ENCODE assay signal across 13 cellular contexts in the genomic region with DNA sequence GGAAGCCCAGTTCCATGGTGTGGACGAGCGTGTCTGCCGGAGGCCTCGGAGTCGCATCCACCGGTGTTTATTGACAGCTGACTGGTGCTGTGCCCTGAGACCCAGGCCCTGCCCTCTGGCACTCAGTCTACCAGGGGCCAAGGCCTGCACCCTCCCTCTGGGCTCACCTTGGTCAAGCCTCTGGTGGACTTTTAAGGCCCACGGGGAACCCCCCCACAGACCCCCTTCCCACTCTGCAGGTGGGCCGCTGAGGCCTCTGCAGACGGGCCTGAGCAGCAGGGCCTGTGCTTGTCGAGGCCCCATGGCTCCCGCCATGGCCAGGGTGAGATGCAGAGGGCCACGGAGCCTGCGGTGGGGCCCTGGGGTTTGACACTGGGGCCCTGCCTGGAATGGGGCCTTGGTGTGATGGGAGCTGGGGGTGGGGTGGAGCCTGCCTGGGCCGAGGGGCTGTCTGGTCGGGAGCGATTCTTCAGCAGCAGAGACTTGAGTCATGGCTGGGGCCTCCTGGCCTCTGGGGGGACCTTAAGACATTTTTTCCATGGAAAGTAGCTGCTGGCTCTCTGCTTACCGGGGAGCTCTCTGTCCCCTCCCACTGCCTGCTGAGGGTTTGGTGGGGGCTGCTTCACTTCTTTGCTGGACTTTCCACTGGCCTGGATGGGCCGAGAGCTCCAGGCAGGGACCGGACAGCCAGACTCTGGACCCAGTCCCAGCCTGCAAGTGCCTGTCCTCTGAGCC.
A peak's percentile ranks its signal among the peaks of the same experiment; 100 is the strongest.
DNase-seq lines count a peak whose midpoint lies in the region; ATAC-seq and TF ChIP-seq lines count a peak whose summit lies in the region.
"Had no signal": no experiment of that assay in that cellular context is flagged by ENCODE, and none has a peak within 500 bp of the region (broad histone marks: within the 10 kb centered on the region; RNA-seq: fewer than 3 reads in every experiment).

No MANE protein-coding gene starts in this region.

- no peaks in the 10 kb centered on the region for H4K20me1 ChIP-seq in BLaER1

- peaks cover 17% of the 10 kb centered on the region for H3K4me1 Mint-ChIP-seq in activated CD8-positive, alpha-beta T cell treated with anti-CD3 and anti-CD28 coated beads, Interleukin-2, amount 10 ng/mL, durations not matched to agents 7 days and 5 days (ENCODE audit: low read depth)

- peak overlapping the region; percentile 83 for H3K9ac ChIP-seq in BLaER1

- H3K27ac ChIP-seq in BLaER1 (peak overlapping the region; percentile 97), heart left ventricle (peak overlapping the region in 9 of 12 donors; percentile 0 to 90 (median 67)), Peyer's patch (peak overlapping the region in 2 of 4 donors; percentile 25 to 94)

- POLR2A ChIA-PET in activated CD8-positive, alpha-beta T cell treated with anti-CD3 and anti-CD28 coated beads, Interleukin-2, amount 10 ng/mL, durations not matched to agents 7 days and 5 days (lab: Charles Lee), result no interaction called here

- ATAC-seq in activated CD8-positive, alpha-beta T cell treated with anti-CD3 and anti-CD28 coated beads, Interleukin-2, amount 10 ng/mL, durations not matched to agents 7 days and 5 days, result no peak
- peak in 3 of 4 donors; percentile 0 to 46 (median 5) for ATAC-seq in heart left ventricle
- ATAC-seq: mucosa of descending colon had no signal

- H3K36me3 Mint-ChIP-seq in activated CD8-positive, alpha-beta T cell treated with anti-CD3 and anti-CD28 coated beads, Interleukin-2, amount 10 ng/mL, durations not matched to agents 7 days and 5 days (ENCODE audit: low read depth), result no peaks in the 10 kb centered on the region

- no peaks in the 10 kb centered on the region for H3K27me3 ChIP-seq in BLaER1
- no peaks in the 10 kb centered on the region for H3K27me3 ChIP-seq in heart left ventricle
- H3K27me3 ChIP-seq in Peyer's patch, result no peaks in the 10 kb centered on the region
- H3K27me3 ChIP-seq: MG63 had no signal

- CTCF ChIA-PET in activated CD8-positive, alpha-beta T cell treated with anti-CD3 and anti-CD28 coated beads, Interleukin-2, amount 10 ng/mL, durations not matched to agents 7 days and 5 days (lab: Charles Lee), result interaction anchor here (3.2 kb wide), 1 partner anchor 9 kb away, joined by 14 read pairs; no protein-coding TSS in a partner anchor

- peaks cover 98% of the 10 kb centered on the region for H3K4me1 ChIP-seq in BLaER1
- H3K4me1 ChIP-seq in heart left ventricle, result peaks cover 3 to 38% (median 21%) of the 10 kb centered on the region in 12 donors
- peaks cover 0 to 21% (median 6%) of the 10 kb centered on the region in 4 donors for H3K4me1 ChIP-seq in Peyer's patch

- H3K9me3 ChIP-seq in BLaER1, result peaks cover 5% of the 10 kb centered on the region
- peaks cover 0 to 9% (median 4%) of the 10 kb centered on the region in 12 donors for H3K9me3 ChIP-seq in heart left ventricle
- H3K9me3 ChIP-seq in Peyer's patch, result no peaks in the 10 kb centered on the region
- H3K9me3 ChIP-seq: mucosa of descending colon had no signal

- WGBS in heart left ventricle, 4 donors, result 80 to 85% (median 82%) methylated on average over 9 to 19 of the region's 19 CpGs

- no peaks in the 10 kb centered on the region for H3K9me3 Mint-ChIP-seq in activated CD8-positive, alpha-beta T cell treated with anti-CD3 and anti-CD28 coated beads, Interleukin-2, amount 10 ng/mL, durations not matched to agents 7 days and 5 days (ENCODE audit: insufficient read depth)

- intact Hi-C loops in heart left ventricle (cut with DNase I), result loop anchor here in 5 of 10 donors (5.0 to 10.0 kb wide), 7 partner anchors 77 to 957 kb away; a partner anchor contains a TSS

- no peak overlapping the region for H3K4me3 Mint-ChIP-seq in activated CD8-positive, alpha-beta T cell treated with anti-CD3 and anti-CD28 coated beads, Interleukin-2, amount 10 ng/mL, durations not matched to agents 7 days and 5 days

- no peaks in the 10 kb centered on the region for H3K27me3 Mint-ChIP-seq in activated CD8-positive, alpha-beta T cell treated with anti-CD3 and anti-CD28 coated beads, Interleukin-2, amount 10 ng/mL, durations not matched to agents 7 days and 5 days (ENCODE audit: low read depth)

- H3K4me2 ChIP-seq in BLaER1, result peak overlapping the region; percentile 90

- H3K4me3 ChIP-seq in BLaER1 (no peak overlapping the region; the same call in 1 of the 2 replicates), heart left ventricle (no peak overlapping the region), skeletal muscle cell (ENCODE audit: low read depth, low read length) (no peak overlapping the region), Peyer's patch (no peak overlapping the region)
- H3K4me3 ChIP-seq: MG63, mucosa of descending colon had no signal

- no peak for DNase-seq in activated CD8-positive, alpha-beta T cell treated with anti-CD3 and anti-CD28 coated beads, Interleukin-2, amount 10 ng/mL, durations not matched to agents 7 days and 5 days
- DNase-seq in heart left ventricle (peak in 4 of 5 donors; percentile 57 to 67 (median 63)), skeletal muscle cell (ENCODE audit: low read depth) (peak; percentile 41), GDM1 (lab: John Stamatoyannopoulos, UW) (no peak), Peyer's patch (no peak), SHP77 treated with DMSO at 0.1 percent for 48 hours (lab: John Stamatoyannopoulos, UW) (no peak), occipital lobe (lab: John Stamatoyannopoulos, UW) (no peak)
- DNase-seq: activated CD8-positive, alpha-beta memory T cell treated with anti-CD3 and anti-CD28 coated beads, Interleukin-2, amount 50 U/mL, for 48 hours; MG63; NCI-H446; small intestine had no signal

- H3K27ac Mint-ChIP-seq in activated CD8-positive, alpha-beta T cell treated with anti-CD3 and anti-CD28 coated beads, Interleukin-2, amount 10 ng/mL, durations not matched to agents 7 days and 5 days, result peak overlapping the region; percentile 46

- TF ChIP-seq CTCF in heart left ventricle (IDR thresholded peaks at IDR 0.05) (no peak), Peyer's patch (IDR thresholded peaks at IDR 0.05) (no peak)

- no peaks in the 10 kb centered on the region for H3K36me3 ChIP-seq in BLaER1
- no peaks in the 10 kb centered on the region for H3K36me3 ChIP-seq in heart left ventricle
- no peaks in the 10 kb centered on the region for H3K36me3 ChIP-seq in Peyer's patch
- H3K36me3 ChIP-seq: MG63 had no signal

- no peak for TF ChIP-seq POLR2A in heart left ventricle (IDR thresholded peaks at IDR 0.05)
- no peak for TF ChIP-seq POLR2A in Peyer's patch (IDR thresholded peaks at IDR 0.05)

Comparison
In these comparisons a context has a peak if more than half of its experiments do, and no peak if none do; other contexts are left out.
1. DNase-seq: peak in heart left ventricle (4 of 5) and skeletal muscle cell (single experiment); none in activated CD8-positive, alpha-beta T cell treated with anti-CD3 and anti-CD28 coated beads, Interleukin-2, amount 10 ng/mL, durations not matched to agents 7 days and 5 days (single experiment), GDM1 (single experiment), Peyer's patch (0 of 3), SHP77 treated with DMSO at 0.1 percent for 48 hours (single experiment) and occipital lobe (single experiment).